20 cellular contexts compared by ENCODE assay signal in the genomic region with DNA sequence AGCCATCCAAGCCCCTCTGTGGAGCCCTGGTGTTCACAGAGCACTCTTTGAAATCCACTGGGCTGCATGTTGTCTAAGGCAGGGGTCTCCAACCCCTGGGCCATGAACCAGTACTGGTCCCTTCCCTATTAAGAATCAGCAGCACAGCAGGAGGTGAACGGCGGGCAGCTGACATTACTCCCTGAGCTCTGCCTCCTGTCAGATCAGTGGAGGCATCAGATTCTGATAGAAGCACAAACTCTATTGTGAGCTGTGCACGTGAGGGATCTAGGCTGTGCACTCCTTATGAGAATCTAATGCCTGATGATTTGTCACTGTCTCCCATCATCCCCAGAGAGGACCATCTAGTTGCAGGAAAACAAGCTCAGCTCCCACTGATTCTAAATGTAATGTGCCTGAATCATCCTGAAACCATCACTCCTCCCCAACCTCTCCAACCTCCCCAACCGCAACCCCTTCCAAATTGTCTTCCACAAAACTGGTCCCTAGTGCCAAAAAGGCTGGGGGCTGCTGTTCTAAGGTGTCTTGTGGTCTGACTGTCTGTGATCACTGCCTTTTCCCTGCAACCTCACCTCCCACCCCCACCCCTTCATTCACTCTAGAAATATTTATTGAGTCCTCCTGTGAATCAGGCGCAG.
A peak's percentile ranks its signal among the peaks of the same experiment; 100 is the strongest.
DNase-seq lines count a peak whose midpoint lies in the region; ATAC-seq and TF ChIP-seq lines count a peak whose summit lies in the region.
"Had no signal": no experiment of that assay in that cellular context is flagged by ENCODE, and none has a peak within 500 bp of the region (broad histone marks: within the 10 kb centered on the region; RNA-seq: fewer than 3 reads in every experiment).

No MANE protein-coding gene starts in this region.

- ATAC-seq in HG03521 (IDR thresholded peaks at IDR 0.05; ENCODE audit: unreplicated experiment) (no peak), GM21447 (IDR thresholded peaks at IDR 0.05; ENCODE audit: unreplicated experiment) (no peak)
- ATAC-seq in effector memory CD8-positive, alpha-beta T cell (replicated peaks): no peak
- ATAC-seq: heart right ventricle, T-helper 17 cell had no signal

- peak overlapping the region; percentile 41 to 44 (median 42) for H3K27ac Mint-ChIP-seq in nephron
- no peak overlapping the region for H3K27ac Mint-ChIP-seq in effector memory CD8-positive, alpha-beta T cell
- H3K27ac Mint-ChIP-seq: activated T-helper 2 cell treated with anti-CD3 and anti-CD28 coated beads, Interferon-gamma antibody, Interleukin-2, Interleukin-4, amounts not matched to agents 10 μg/mL and 5 μg/mL and 100 μg/mL, durations not matched to agents 14 hours and 24 hours and 36 hours; nephron progenitor cell; stimulated activated naive CD8-positive, alpha-beta T cell treated with anti-CD3 and anti-CD28 coated beads, Interleukin-15, Interleukin-2, amounts not matched to agents 100 ng/mL and 50 ng/mL, for 24 hours; T-helper 17 cell had no signal

- no peak for TF ChIP-seq CTCF in 22Rv1 (IDR thresholded peaks at IDR 0.05)
- TF ChIP-seq CTCF in nephron (IDR thresholded peaks at IDR 0.05; ENCODE audit: unreplicated experiment in 3 of 3): no peak

- 57% methylated on average over 5 of the region's 5 CpGs for WGBS in HUES64

- H3K27me3 ChIP-seq in HUES64 (ENCODE audit: insufficient read depth, low read length): no peaks in the 10 kb centered on the region
- H3K27me3 ChIP-seq: heart right ventricle had no signal

- DNase-seq in effector memory CD8-positive, alpha-beta T cell: no peak
- DNase-seq in germinal center (ENCODE audit: low spot score): no peak
- DNase-seq: activated CD4-positive, CD25-positive, alpha-beta regulatory T cell; central memory CD4-positive, alpha-beta T cell; effector memory CD4-positive, alpha-beta T cell; heart right ventricle; KBM-7; NCI-H1048; nephron progenitor cell; SIG-M5; stimulated activated CD4-positive, alpha-beta T cell treated with anti-CD3 and anti-CD28 coated beads, Interleukin-15, amount 100 ng/mL, for 24 hours; T-helper 17 cell had no signal

- no peaks in the 10 kb centered on the region for H3K36me3 ChIP-seq in HUES64 (ENCODE audit: insufficient read depth, low read length)
- H3K36me3 ChIP-seq: heart right ventricle had no signal

- peaks cover 6% of the 10 kb centered on the region for H3K9me3 Mint-ChIP-seq in nephron
- H3K9me3 Mint-ChIP-seq in effector memory CD8-positive, alpha-beta T cell: no peaks in the 10 kb centered on the region
- H3K9me3 Mint-ChIP-seq: activated T-helper 2 cell treated with anti-CD3 and anti-CD28 coated beads, Interferon-gamma antibody, Interleukin-2, Interleukin-4, amounts not matched to agents 10 μg/mL and 5 μg/mL and 100 μg/mL, durations not matched to agents 14 hours and 24 hours and 36 hours; stimulated activated naive CD8-positive, alpha-beta T cell treated with anti-CD3 and anti-CD28 coated beads, Interleukin-15, Interleukin-2, amounts not matched to agents 100 ng/mL and 50 ng/mL, for 24 hours had no signal

- peaks cover 22% of the 10 kb centered on the region for H3K4me1 ChIP-seq in HUES64 (ENCODE audit: insufficient read depth, low read length)

- H3K9ac ChIP-seq in HUES64 (ENCODE audit: low read depth, low read length): no peak overlapping the region

- H3K9me3 ChIP-seq in HUES64 (ENCODE audit: insufficient read depth, low read depth, low read length): peaks cover 13% of the 10 kb centered on the region

- 0 out of 2 replicates have a peak overlapping the region, but pooled peaks have one; percentile 3 for H3K27ac ChIP-seq in 22Rv1
- H3K27ac ChIP-seq in HUES64 (ENCODE audit: low read depth, low read length): peak overlapping the region; percentile 88; the same call in 1 of the 2 replicates
- peak overlapping the region; percentile 72 for H3K27ac ChIP-seq in angular gyrus (ENCODE audit: low read depth, low read length)
- H3K27ac ChIP-seq: heart right ventricle had no signal

- no peak overlapping the region for H3K4me3 Mint-ChIP-seq in nephron
- no peak overlapping the region for H3K4me3 Mint-ChIP-seq in effector memory CD8-positive, alpha-beta T cell
- H3K4me3 Mint-ChIP-seq: nephron progenitor cell; stimulated activated naive CD8-positive, alpha-beta T cell treated with anti-CD3 and anti-CD28 coated beads, Interleukin-15, Interleukin-2, amounts not matched to agents 100 ng/mL and 50 ng/mL, for 24 hours; T-helper 17 cell had no signal

- H3K4me3 ChIP-seq in HUES64 (ENCODE audit: low read length): no peak overlapping the region
- H3K4me3 ChIP-seq: heart right ventricle had no signal

- peaks cover 8% of the 10 kb centered on the region for H3K27me3 Mint-ChIP-seq in nephron (ENCODE audit: low read depth)
- H3K27me3 Mint-ChIP-seq in effector memory CD8-positive, alpha-beta T cell: peaks cover 39 to 68% of the 10 kb centered on the region in 2 donors

- H3K36me3 Mint-ChIP-seq in nephron (ENCODE audit: low read depth): no peaks in the 10 kb centered on the region
- peaks cover 2% of the 10 kb centered on the region for H3K36me3 Mint-ChIP-seq in effector memory CD8-positive, alpha-beta T cell (ENCODE audit: insufficient read depth)

- peaks cover 32% of the 10 kb centered on the region for H3K4me1 Mint-ChIP-seq in nephron
- H3K4me1 Mint-ChIP-seq in effector memory CD8-positive, alpha-beta T cell (ENCODE audit: low read depth in 2 of 2): peaks cover 0 to 4% of the 10 kb centered on the region in 2 donors

Comparison
In these comparisons a context has a peak if more than half of its experiments do, and no peak if none do; other contexts are left out.
1. H3K27ac ChIP-seq: peak in every context shown above with its lines; median percentile 88 in HUES64; 72 in angular gyrus; 3 in 22Rv1.
2. H3K27ac Mint-ChIP-seq: peak in nephron (3 of 3); none in effector memory CD8-positive, alpha-beta T cell (0 of 2).